3 cellular contexts compared by ENCODE assay signal in the genomic region with DNA sequence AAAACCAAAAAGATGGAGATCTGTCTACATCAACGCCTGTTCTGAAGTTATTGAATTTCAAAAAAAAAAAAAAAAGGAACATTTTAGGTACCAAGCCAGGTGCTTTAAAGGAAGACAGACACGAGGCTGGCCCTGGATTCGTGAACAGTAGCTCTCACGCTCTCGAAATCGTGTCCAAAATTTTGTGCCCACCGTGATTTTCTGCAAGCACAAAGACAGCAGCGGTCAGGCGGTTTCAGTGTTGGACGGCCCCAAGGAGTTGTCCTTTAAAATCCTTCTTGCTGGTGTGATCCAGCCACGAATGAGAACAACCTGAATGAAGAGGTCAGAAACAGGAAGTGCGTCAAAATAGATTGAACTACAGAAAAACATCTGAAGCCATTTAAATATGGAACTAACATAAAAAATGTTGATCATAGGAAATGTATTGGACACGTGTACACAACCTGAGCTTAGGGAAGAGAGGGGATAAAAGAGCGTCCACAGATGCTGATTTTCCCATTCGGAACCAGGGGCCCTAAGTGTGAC.
TF ChIP-seq lines count a peak whose summit lies in the region.

No MANE protein-coding gene starts in this region.

TF ChIP-seq in GM12891, 5 proteins besides CTCF, POLR2A, EP300 and RAD21:
- TF ChIP-seq SPI1 (IDR thresholded peaks at IDR 0.05; ENCODE audit: low read depth, low read length) (peak; percentile 16; the same call in 1 of the 2 replicates), POLR2AphosphoS5 (IDR thresholded peaks at IDR 0.05; ENCODE audit: low read depth, low read length) (no peak), TAF1 (IDR thresholded peaks at IDR 0.05; ENCODE audit: low read depth, low read length) (no peak)

TF ChIP-seq in IMR-90, 13 proteins besides CTCF, POLR2A, EP300 and RAD21:
- TF ChIP-seq, protein P1, sequence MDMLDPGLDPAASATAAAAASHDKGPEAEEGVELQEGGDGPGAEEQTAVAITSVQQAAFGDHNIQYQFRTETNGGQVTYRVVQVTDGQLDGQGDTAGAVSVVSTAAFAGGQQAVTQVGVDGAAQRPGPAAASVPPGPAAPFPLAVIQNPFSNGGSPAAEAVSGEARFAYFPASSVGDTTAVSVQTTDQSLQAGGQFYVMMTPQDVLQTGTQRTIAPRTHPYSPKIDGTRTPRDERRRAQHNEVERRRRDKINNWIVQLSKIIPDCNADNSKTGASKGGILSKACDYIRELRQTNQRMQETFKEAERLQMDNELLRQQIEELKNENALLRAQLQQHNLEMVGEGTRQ (IDR thresholded peaks at IDR 0.05; ENCODE audit: low read depth, low read length) = no peak
- TF ChIP-seq MAFK (IDR thresholded peaks at IDR 0.05; ENCODE audit: low read depth, low read length) = no peak

TF ChIP-seq in K562, 482 proteins besides CTCF, POLR2A, EP300 and RAD21 (continues in another document):
- TF ChIP-seq, protein P2, sequence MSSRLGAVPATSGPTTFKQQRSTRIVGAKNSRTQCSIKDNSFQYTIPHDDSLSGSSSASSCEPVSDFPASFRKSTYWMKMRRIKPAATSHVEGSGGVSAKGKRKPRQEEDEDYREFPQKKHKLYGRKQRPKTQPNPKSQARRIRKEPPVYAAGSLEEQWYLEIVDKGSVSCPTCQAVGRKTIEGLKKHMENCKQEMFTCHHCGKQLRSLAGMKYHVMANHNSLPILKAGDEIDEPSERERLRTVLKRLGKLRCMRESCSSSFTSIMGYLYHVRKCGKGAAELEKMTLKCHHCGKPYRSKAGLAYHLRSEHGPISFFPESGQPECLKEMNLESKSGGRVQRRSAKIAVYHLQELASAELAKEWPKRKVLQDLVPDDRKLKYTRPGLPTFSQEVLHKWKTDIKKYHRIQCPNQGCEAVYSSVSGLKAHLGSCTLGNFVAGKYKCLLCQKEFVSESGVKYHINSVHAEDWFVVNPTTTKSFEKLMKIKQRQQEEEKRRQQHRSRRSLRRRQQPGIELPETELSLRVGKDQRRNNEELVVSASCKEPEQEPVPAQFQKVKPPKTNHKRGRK (tag; IDR thresholded peaks at IDR 0.05) = 0 out of 2 replicates have a peak, but pooled peaks have one; percentile 40
- TF ChIP-seq, protein P3, sequence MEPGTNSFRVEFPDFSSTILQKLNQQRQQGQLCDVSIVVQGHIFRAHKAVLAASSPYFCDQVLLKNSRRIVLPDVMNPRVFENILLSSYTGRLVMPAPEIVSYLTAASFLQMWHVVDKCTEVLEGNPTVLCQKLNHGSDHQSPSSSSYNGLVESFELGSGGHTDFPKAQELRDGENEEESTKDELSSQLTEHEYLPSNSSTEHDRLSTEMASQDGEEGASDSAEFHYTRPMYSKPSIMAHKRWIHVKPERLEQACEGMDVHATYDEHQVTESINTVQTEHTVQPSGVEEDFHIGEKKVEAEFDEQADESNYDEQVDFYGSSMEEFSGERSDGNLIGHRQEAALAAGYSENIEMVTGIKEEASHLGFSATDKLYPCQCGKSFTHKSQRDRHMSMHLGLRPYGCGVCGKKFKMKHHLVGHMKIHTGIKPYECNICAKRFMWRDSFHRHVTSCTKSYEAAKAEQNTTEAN (CRISPR knock-in tag; IDR thresholded peaks at IDR 0.05) = no peak
- TF ChIP-seq MAFG (tag; conservative IDR thresholded peaks at IDR 0.05) = no peak
- TF ChIP-seq TBP (optimal IDR thresholded peaks at IDR 0.05; ENCODE audit: low read depth, low read length) = no peak
- TF ChIP-seq MAFF (IDR thresholded peaks at IDR 0.05; ENCODE audit: low read length) = no peak
- TF ChIP-seq NUFIP1 (IDR thresholded peaks at IDR 0.05; ENCODE audit: partially characterized antibody) = no peak
- TF ChIP-seq SPI1 (IDR thresholded peaks at IDR 0.05; ENCODE audit: borderline replicate concordance, low read depth, low read length) = peak; percentile 93
- no peak for TF ChIP-seq MCM3 (IDR thresholded peaks at IDR 0.05)
- no peak for TF ChIP-seq ZKSCAN1 (IDR thresholded peaks at IDR 0.05; ENCODE audit: low read depth, low read length)
- TF ChIP-seq ZNF253 (CRISPR knock-in tag; conservative IDR thresholded peaks at IDR 0.05) = no peak
- no peak for TF ChIP-seq GABPA (tag; conservative IDR thresholded peaks at IDR 0.05; ENCODE audit: low read depth)
- TF ChIP-seq, protein P4, sequence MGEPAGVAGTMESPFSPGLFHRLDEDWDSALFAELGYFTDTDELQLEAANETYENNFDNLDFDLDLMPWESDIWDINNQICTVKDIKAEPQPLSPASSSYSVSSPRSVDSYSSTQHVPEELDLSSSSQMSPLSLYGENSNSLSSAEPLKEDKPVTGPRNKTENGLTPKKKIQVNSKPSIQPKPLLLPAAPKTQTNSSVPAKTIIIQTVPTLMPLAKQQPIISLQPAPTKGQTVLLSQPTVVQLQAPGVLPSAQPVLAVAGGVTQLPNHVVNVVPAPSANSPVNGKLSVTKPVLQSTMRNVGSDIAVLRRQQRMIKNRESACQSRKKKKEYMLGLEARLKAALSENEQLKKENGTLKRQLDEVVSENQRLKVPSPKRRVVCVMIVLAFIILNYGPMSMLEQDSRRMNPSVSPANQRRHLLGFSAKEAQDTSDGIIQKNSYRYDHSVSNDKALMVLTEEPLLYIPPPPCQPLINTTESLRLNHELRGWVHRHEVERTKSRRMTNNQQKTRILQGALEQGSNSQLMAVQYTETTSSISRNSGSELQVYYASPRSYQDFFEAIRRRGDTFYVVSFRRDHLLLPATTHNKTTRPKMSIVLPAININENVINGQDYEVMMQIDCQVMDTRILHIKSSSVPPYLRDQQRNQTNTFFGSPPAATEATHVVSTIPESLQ (CRISPR knock-in tag; IDR thresholded peaks at IDR 0.05) = no peak
- TF ChIP-seq ZBTB8A (IDR thresholded peaks at IDR 0.05; ENCODE audit: partially characterized antibody) = no peak
- TF ChIP-seq, protein P5, sequence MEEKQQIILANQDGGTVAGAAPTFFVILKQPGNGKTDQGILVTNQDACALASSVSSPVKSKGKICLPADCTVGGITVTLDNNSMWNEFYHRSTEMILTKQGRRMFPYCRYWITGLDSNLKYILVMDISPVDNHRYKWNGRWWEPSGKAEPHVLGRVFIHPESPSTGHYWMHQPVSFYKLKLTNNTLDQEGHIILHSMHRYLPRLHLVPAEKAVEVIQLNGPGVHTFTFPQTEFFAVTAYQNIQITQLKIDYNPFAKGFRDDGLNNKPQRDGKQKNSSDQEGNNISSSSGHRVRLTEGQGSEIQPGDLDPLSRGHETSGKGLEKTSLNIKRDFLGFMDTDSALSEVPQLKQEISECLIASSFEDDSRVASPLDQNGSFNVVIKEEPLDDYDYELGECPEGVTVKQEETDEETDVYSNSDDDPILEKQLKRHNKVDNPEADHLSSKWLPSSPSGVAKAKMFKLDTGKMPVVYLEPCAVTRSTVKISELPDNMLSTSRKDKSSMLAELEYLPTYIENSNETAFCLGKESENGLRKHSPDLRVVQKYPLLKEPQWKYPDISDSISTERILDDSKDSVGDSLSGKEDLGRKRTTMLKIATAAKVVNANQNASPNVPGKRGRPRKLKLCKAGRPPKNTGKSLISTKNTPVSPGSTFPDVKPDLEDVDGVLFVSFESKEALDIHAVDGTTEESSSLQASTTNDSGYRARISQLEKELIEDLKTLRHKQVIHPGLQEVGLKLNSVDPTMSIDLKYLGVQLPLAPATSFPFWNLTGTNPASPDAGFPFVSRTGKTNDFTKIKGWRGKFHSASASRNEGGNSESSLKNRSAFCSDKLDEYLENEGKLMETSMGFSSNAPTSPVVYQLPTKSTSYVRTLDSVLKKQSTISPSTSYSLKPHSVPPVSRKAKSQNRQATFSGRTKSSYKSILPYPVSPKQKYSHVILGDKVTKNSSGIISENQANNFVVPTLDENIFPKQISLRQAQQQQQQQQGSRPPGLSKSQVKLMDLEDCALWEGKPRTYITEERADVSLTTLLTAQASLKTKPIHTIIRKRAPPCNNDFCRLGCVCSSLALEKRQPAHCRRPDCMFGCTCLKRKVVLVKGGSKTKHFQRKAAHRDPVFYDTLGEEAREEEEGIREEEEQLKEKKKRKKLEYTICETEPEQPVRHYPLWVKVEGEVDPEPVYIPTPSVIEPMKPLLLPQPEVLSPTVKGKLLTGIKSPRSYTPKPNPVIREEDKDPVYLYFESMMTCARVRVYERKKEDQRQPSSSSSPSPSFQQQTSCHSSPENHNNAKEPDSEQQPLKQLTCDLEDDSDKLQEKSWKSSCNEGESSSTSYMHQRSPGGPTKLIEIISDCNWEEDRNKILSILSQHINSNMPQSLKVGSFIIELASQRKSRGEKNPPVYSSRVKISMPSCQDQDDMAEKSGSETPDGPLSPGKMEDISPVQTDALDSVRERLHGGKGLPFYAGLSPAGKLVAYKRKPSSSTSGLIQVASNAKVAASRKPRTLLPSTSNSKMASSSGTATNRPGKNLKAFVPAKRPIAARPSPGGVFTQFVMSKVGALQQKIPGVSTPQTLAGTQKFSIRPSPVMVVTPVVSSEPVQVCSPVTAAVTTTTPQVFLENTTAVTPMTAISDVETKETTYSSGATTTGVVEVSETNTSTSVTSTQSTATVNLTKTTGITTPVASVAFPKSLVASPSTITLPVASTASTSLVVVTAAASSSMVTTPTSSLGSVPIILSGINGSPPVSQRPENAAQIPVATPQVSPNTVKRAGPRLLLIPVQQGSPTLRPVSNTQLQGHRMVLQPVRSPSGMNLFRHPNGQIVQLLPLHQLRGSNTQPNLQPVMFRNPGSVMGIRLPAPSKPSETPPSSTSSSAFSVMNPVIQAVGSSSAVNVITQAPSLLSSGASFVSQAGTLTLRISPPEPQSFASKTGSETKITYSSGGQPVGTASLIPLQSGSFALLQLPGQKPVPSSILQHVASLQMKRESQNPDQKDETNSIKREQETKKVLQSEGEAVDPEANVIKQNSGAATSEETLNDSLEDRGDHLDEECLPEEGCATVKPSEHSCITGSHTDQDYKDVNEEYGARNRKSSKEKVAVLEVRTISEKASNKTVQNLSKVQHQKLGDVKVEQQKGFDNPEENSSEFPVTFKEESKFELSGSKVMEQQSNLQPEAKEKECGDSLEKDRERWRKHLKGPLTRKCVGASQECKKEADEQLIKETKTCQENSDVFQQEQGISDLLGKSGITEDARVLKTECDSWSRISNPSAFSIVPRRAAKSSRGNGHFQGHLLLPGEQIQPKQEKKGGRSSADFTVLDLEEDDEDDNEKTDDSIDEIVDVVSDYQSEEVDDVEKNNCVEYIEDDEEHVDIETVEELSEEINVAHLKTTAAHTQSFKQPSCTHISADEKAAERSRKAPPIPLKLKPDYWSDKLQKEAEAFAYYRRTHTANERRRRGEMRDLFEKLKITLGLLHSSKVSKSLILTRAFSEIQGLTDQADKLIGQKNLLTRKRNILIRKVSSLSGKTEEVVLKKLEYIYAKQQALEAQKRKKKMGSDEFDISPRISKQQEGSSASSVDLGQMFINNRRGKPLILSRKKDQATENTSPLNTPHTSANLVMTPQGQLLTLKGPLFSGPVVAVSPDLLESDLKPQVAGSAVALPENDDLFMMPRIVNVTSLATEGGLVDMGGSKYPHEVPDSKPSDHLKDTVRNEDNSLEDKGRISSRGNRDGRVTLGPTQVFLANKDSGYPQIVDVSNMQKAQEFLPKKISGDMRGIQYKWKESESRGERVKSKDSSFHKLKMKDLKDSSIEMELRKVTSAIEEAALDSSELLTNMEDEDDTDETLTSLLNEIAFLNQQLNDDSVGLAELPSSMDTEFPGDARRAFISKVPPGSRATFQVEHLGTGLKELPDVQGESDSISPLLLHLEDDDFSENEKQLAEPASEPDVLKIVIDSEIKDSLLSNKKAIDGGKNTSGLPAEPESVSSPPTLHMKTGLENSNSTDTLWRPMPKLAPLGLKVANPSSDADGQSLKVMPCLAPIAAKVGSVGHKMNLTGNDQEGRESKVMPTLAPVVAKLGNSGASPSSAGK (IDR thresholded peaks at IDR 0.05) = peak; percentile 63
- no peak for TF ChIP-seq TSC22D4 (tag; IDR thresholded peaks at IDR 0.05)
- TF ChIP-seq ATF7 (IDR thresholded peaks at IDR 0.05) = no peak
- TF ChIP-seq DMBX1 (CRISPR knock-in tag; IDR thresholded peaks at IDR 0.05; ENCODE audit: borderline replicate concordance) = 0 out of 2 replicates have a peak, but pooled peaks have one; percentile 17
- no peak for TF ChIP-seq STAT5B (CRISPR knock-in tag; IDR thresholded peaks at IDR 0.05)
- TF ChIP-seq HNRNPUL1 (IDR thresholded peaks at IDR 0.05; ENCODE audit: low read length) = no peak
- no peak for TF ChIP-seq CREM (IDR thresholded peaks at IDR 0.05; ENCODE audit: low read depth)
- no peak for TF ChIP-seq EP400 (IDR thresholded peaks at IDR 0.05)
- no peak for TF ChIP-seq SMARCB1 (IDR thresholded peaks at IDR 0.05; ENCODE audit: insufficient read length, low read depth)
- TF ChIP-seq RBM34 (IDR thresholded peaks at IDR 0.05; ENCODE audit: borderline replicate concordance, insufficient read depth, low read length) = no peak
- no peak for TF ChIP-seq ZNF75A (CRISPR knock-in tag; IDR thresholded peaks at IDR 0.05)
- TF ChIP-seq, protein P6, sequence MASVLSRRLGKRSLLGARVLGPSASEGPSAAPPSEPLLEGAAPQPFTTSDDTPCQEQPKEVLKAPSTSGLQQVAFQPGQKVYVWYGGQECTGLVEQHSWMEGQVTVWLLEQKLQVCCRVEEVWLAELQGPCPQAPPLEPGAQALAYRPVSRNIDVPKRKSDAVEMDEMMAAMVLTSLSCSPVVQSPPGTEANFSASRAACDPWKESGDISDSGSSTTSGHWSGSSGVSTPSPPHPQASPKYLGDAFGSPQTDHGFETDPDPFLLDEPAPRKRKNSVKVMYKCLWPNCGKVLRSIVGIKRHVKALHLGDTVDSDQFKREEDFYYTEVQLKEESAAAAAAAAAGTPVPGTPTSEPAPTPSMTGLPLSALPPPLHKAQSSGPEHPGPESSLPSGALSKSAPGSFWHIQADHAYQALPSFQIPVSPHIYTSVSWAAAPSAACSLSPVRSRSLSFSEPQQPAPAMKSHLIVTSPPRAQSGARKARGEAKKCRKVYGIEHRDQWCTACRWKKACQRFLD (CRISPR knock-in tag; IDR thresholded peaks at IDR 0.05) = no peak
- no peak for TF ChIP-seq HMGN3 (IDR thresholded peaks at IDR 0.05; ENCODE audit: borderline replicate concordance, extremely low read depth, insufficient read length, low read depth, low read length)
- TF ChIP-seq ZNF77 (CRISPR knock-in tag; IDR thresholded peaks at IDR 0.05) = no peak
- no peak for TF ChIP-seq TCF3 (CRISPR knock-in tag; IDR thresholded peaks at IDR 0.05)
- TF ChIP-seq PTTG1 (tag; IDR thresholded peaks at IDR 0.05; ENCODE audit: low read depth) = no peak
- no peak for TF ChIP-seq ZNF431 (CRISPR knock-in tag; IDR thresholded peaks at IDR 0.05)
- TF ChIP-seq ZNF174 (CRISPR knock-in tag; IDR thresholded peaks at IDR 0.05) = no peak
- TF ChIP-seq ZNF551 (CRISPR knock-in tag; IDR thresholded peaks at IDR 0.05) = no peak
